ENCODE assay signal across 1 cellular context in genomic region chr16:30619207-30619606, GRCh38.
TF ChIP-seq lines count a peak whose summit lies in the region.

No MANE protein-coding gene starts in this region.

TF ChIP-seq in liver, 16 proteins besides CTCF, POLR2A, EP300 and RAD21 (continued from another document):
- no peak for TF ChIP-seq ZBTB33 (IDR thresholded peaks at IDR 0.05)
- TF ChIP-seq FOXA1 (IDR thresholded peaks at IDR 0.05): no peak
- TF ChIP-seq ATF3 (IDR thresholded peaks at IDR 0.05): peak; percentile 76
- peak; percentile 66 to 78 for TF ChIP-seq HNF4A (conservative IDR thresholded peaks at IDR 0.05)
- no peak for TF ChIP-seq NR2F2 (IDR thresholded peaks at IDR 0.05)
- TF ChIP-seq FOXA2 (IDR thresholded peaks at IDR 0.05): peak; percentile 45
- TF ChIP-seq EGR1 (IDR thresholded peaks at IDR 0.05; ENCODE audit: low read depth in 2 of 2): no peak
- no peak for TF ChIP-seq TAF1 (conservative IDR thresholded peaks at IDR 0.05)
- TF ChIP-seq REST (IDR thresholded peaks at IDR 0.05): no peak
- TF ChIP-seq YY1 (IDR thresholded peaks at IDR 0.05): peak; percentile 77
- no peak for TF ChIP-seq HNF4G (IDR thresholded peaks at IDR 0.05)
- peak; percentile 66 for TF ChIP-seq MAX (IDR thresholded peaks at IDR 0.05)
